Comparison of ENCODE assay signal across 8 cellular contexts in the genomic region with DNA sequence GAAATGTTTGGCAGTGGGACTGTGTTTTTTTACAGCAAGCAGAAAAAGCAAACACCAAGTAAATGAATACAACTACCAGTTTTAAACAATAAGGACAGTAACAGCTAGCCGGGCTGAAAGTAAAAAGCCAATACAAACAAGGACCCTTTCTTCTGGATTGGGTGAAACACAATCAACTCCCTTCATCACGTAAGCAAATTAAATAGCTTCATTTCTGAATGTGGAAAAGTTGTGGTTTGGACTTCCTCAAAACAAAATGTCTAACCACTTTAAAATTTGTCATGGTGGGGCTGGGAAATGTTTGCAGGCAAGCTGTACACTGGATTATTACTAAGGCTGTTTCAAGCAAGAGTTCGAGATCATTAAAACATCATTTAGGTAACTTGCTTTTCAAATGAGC. TPM values are rescaled to one million over a fixed set of nuclear protein-coding genes. Genes with fewer than 3 reads are reported as not detected.
DNase-seq lines count a peak whose midpoint lies in the region; ATAC-seq and TF ChIP-seq lines count a peak whose summit lies in the region.

No MANE protein-coding gene starts in this region.

- H3K36me3 Mint-ChIP-seq in progenitor cell of endocrine pancreas (ENCODE audit: insufficient read depth), result peaks cover 23% of the 10 kb centered on the region

- H3K27me3 ChIP-seq in OCI-LY3 (ENCODE audit: low read depth, low read length) (no peaks in the 10 kb centered on the region), colonic mucosa (no peaks in the 10 kb centered on the region)

- H3K4me2 ChIP-seq in OCI-LY3 (ENCODE audit: low read length), result peak overlapping the region; percentile 44

- H3K4me1 ChIP-seq in OCI-LY3 (ENCODE audit: low read length) (peaks cover 28% of the 10 kb centered on the region), colonic mucosa (peaks cover 4% of the 10 kb centered on the region)

- H3K9me3 ChIP-seq in OCI-LY3 (ENCODE audit: insufficient read depth, low read length) (no peaks in the 10 kb centered on the region), colonic mucosa (no peaks in the 10 kb centered on the region)

- H2AFZ ChIP-seq in OCI-LY3 (ENCODE audit: low read depth, low read length), result no peak overlapping the region

- peak overlapping the region; percentile 91 for H3K27ac Mint-ChIP-seq in progenitor cell of endocrine pancreas

- H3K4me3 Mint-ChIP-seq in progenitor cell of endocrine pancreas (ENCODE audit: low read depth), result no peak overlapping the region

- peaks cover 9% of the 10 kb centered on the region; the same call in 1 of the 2 replicates for H3K79me2 ChIP-seq in OCI-LY3 (ENCODE audit: low read length)

- intact Hi-C loops in colonic mucosa (cut with DNase I), result no loop called here

- peaks cover 3% of the 10 kb centered on the region; the same call in 1 of the 2 replicates for H4K20me1 ChIP-seq in OCI-LY3 (ENCODE audit: insufficient read depth, low read length)

- H3K36me3 ChIP-seq in OCI-LY3 (replicated peaks; ENCODE audit: low read depth, low read length) (peaks cover 79% of the 10 kb centered on the region), colonic mucosa (peaks cover under 1% of the 10 kb centered on the region)

- peak overlapping the region; percentile 21 for H3K27ac ChIP-seq in OCI-LY3 (ENCODE audit: low read length)
- H3K27ac ChIP-seq in colonic mucosa, result no peak overlapping the region

- DNase-seq in GF-D8 (lab: John Stamatoyannopoulos, UW), result peak; percentile 9
- DNase-seq in epidermal melanocyte (ENCODE audit: insufficient read length, low spot score), result peak; percentile 71
- DNase-seq in progenitor cell of endocrine pancreas (ENCODE audit: low spot score, unreplicated experiment), result no peak
- DNase-seq in NCI-H345 (lab: John Stamatoyannopoulos, UW), result no peak
- DNase-seq in colonic mucosa, result no peak
- no peak for DNase-seq in midbrain (lab: John Stamatoyannopoulos, UW)

- H3K4me3 ChIP-seq in OCI-LY3 (ENCODE audit: low read length) (no peak overlapping the region), colonic mucosa (no peak overlapping the region)

- H3K4me1 Mint-ChIP-seq in progenitor cell of endocrine pancreas (ENCODE audit: low read depth), result peaks cover 32% of the 10 kb centered on the region

- ATAC-seq in HG03280 (IDR thresholded peaks at IDR 0.05; ENCODE audit: unreplicated experiment), result no peak

- H3K27me3 Mint-ChIP-seq in progenitor cell of endocrine pancreas, result no peaks in the 10 kb centered on the region

- TF ChIP-seq CTCF in OCI-LY3 (IDR thresholded peaks at IDR 0.05; ENCODE audit: low read depth, low read length) (no peak), progenitor cell of endocrine pancreas (IDR thresholded peaks at IDR 0.05; ENCODE audit: unreplicated experiment) (no peak), colonic mucosa (IDR thresholded peaks at IDR 0.05) (no peak)

- no peaks in the 10 kb centered on the region for H3K9me3 Mint-ChIP-seq in progenitor cell of endocrine pancreas (ENCODE audit: low read depth)

- no peak overlapping the region for H3K9ac ChIP-seq in OCI-LY3 (ENCODE audit: low read length)
- H3K9ac ChIP-seq in colonic mucosa (ENCODE audit: low read depth in 2 of 2, low read length in 2 of 2), result no peak overlapping the region

RNA-seq across cellular contexts. Expression of a gene that starts 47.4 kb away (rescaled TPM):
- total RNA-seq in progenitor cell of endocrine pancreas, result 19.3 and 20.6 TPM in 2 replicates
- 10 to 100 TPM; 11.4 to 27.0 TPM for total RNA-seq in colonic mucosa

RNA-seq across cellular contexts. Expression of a gene that starts 48.7 kb away (rescaled TPM):
- total RNA-seq in progenitor cell of endocrine pancreas (37.5 and 40.7 TPM in 2 replicates), colonic mucosa (10 to 100 TPM; 23.3 to 26.8 TPM)

RNA-seq across cellular contexts. Expression of a gene that starts 51.7 kb away (rescaled TPM):
- total RNA-seq in progenitor cell of endocrine pancreas, result 36.0 and 38.0 TPM in 2 replicates
- total RNA-seq in colonic mucosa, result 10 to 100 TPM; 39.9 to 69.1 TPM

Comparison
In these comparisons a context has a peak if more than half of its experiments do, and no peak if none do; other contexts are left out.
1. DNase-seq: peak in GF-D8 (single experiment) and epidermal melanocyte (single experiment); none in progenitor cell of endocrine pancreas (single experiment), NCI-H345 (single experiment), colonic mucosa (single experiment) and midbrain (single experiment).